ENCODE assay signal across 9 cellular contexts in genomic region chr22:22692707-22693530, GRCh38. TPM values are rescaled to one million over a fixed set of nuclear protein-coding genes. Genes with fewer than 3 reads are reported as not detected.
DNase-seq lines count a peak whose midpoint lies in the region; ATAC-seq and TF ChIP-seq lines count a peak whose summit lies in the region.
"Had no signal": no experiment of that assay in that cellular context is flagged by ENCODE, and none has a peak within 500 bp of the region (broad histone marks: within the 10 kb centered on the region; RNA-seq: fewer than 3 reads in every experiment).

No MANE protein-coding gene starts in this region.

- no peaks in the 10 kb centered on the region for H3K36me3 ChIP-seq in DND-41 (ENCODE audit: insufficient read depth, low read length)

- H3K27ac Mint-ChIP-seq in chondrocyte (ENCODE audit: unreplicated experiment) (no peak overlapping the region), natural killer cell (no peak overlapping the region), type B pancreatic cell (no peak overlapping the region)

- H3K27ac ChIP-seq in DND-41 (ENCODE audit: low read length): no peak overlapping the region

- H3K9me3 Mint-ChIP-seq in chondrocyte (ENCODE audit: low read depth) (no peaks in the 10 kb centered on the region), natural killer cell (no peaks in the 10 kb centered on the region), type B pancreatic cell (no peaks in the 10 kb centered on the region)

- H3K4me1 Mint-ChIP-seq in chondrocyte (ENCODE audit: low read depth) (peaks cover 6% of the 10 kb centered on the region), natural killer cell (no peaks in the 10 kb centered on the region), type B pancreatic cell (ENCODE audit: unreplicated experiment) (peaks cover 4% of the 10 kb centered on the region)

- DNase-seq in DND-41 (peak; percentile 54), NAMALWA (ENCODE audit: low spot score) (peak; percentile 70), chondrocyte (ENCODE audit: low spot score) (peak; percentile 62), natural killer cell (peak; percentile 38), type B pancreatic cell (ENCODE audit: extremely low spot score, unreplicated experiment) (no peak), H4 (ENCODE audit: low spot score) (no peak)
- peak; percentile 73 for DNase-seq in activated CD4-positive, CD25-positive, alpha-beta regulatory T cell treated with anti-CD3 and anti-CD28 coated beads, Interleukin-2, amount 50 U/mL, for 72 hours

- no peaks in the 10 kb centered on the region for H4K20me1 ChIP-seq in DND-41 (ENCODE audit: insufficient read depth, low read length)

- no peaks in the 10 kb centered on the region for H3K27me3 ChIP-seq in DND-41 (ENCODE audit: insufficient read depth, low read length, poor library complexity)

- H3K4me3 Mint-ChIP-seq in chondrocyte (ENCODE audit: unreplicated experiment) (no peak overlapping the region), natural killer cell (no peak overlapping the region), type B pancreatic cell (no peak overlapping the region)

- no peaks in the 10 kb centered on the region for H3K9me3 ChIP-seq in DND-41 (ENCODE audit: insufficient read depth, low read length, severe bottlenecking)

- TF ChIP-seq CTCF in DND-41 (IDR thresholded peaks at IDR 0.05; ENCODE audit: borderline replicate concordance, extremely low read depth, low read length, poor library complexity, severe bottlenecking): peak; percentile 73
- peak; percentile 59 for TF ChIP-seq CTCF in chondrocyte (IDR thresholded peaks at IDR 0.05)
- TF ChIP-seq CTCF in natural killer cell (IDR thresholded peaks at IDR 0.05): peak; percentile 55
- peak; percentile 69 for TF ChIP-seq CTCF in type B pancreatic cell (conservative IDR thresholded peaks at IDR 0.05)

- ATAC-seq in DND-41 (ENCODE audit: insufficient read depth, low read depth) (peak; percentile 74), natural killer cell (peak in 2 of 3 donors; percentile 44 to 67), GM18868 (IDR thresholded peaks at IDR 0.05; ENCODE audit: unreplicated experiment) (no peak)

- H3K4me3 ChIP-seq in DND-41 (ENCODE audit: low read depth in 1 of 2, low read length in 2 of 2): no peak overlapping the region

- intact Hi-C loops in natural killer cell (cut with micrococcal nuclease): no loop called here

- no peaks in the 10 kb centered on the region for H3K79me2 ChIP-seq in DND-41 (ENCODE audit: insufficient read depth, low read length)

- peaks cover 32% of the 10 kb centered on the region for H3K27me3 Mint-ChIP-seq in chondrocyte (ENCODE audit: low read depth)
- H3K27me3 Mint-ChIP-seq in natural killer cell (ENCODE audit: low read depth in 2 of 2): no peaks in the 10 kb centered on the region
- H3K27me3 Mint-ChIP-seq in type B pancreatic cell: peaks cover 22% of the 10 kb centered on the region

- no peak overlapping the region for H2AFZ ChIP-seq in DND-41 (ENCODE audit: low read depth, low read length)

- no peaks in the 10 kb centered on the region for H3K36me3 Mint-ChIP-seq in chondrocyte (ENCODE audit: low read depth)
- no peaks in the 10 kb centered on the region for H3K36me3 Mint-ChIP-seq in natural killer cell
- H3K36me3 Mint-ChIP-seq in type B pancreatic cell: no peaks in the 10 kb centered on the region

- H3K9ac ChIP-seq in DND-41 (ENCODE audit: low read depth, low read length): no peak overlapping the region

- H3K4me1 ChIP-seq in DND-41 (ENCODE audit: insufficient read depth, low read length): no peaks in the 10 kb centered on the region

- no peak overlapping the region for H3K4me2 ChIP-seq in DND-41 (ENCODE audit: insufficient read depth, low read length)

RNA-seq across cellular contexts. Expression of gene GGTLC2, which starts 48.5 kb away (rescaled TPM):
- 1.4 to 1.5 TPM in 2 of 3 replicates, not detected in the other for total RNA-seq in chondrocyte
- not detected for total RNA-seq in natural killer cell
- not detected in 2 replicates for total RNA-seq in type B pancreatic cell (ENCODE audit: low replicate concordance)
- not detected in 2 replicates for total RNA-seq in H4 (2014; rRNA removed; shearing (Covaris generic))
- total RNA-seq: T-helper 2 cell treated with Interferon-gamma antibody and Interleukin-4, amounts not matched to agents 100 ng/mL and 5 ng/mL, for 36 hours had no signal

Comparison
In these comparisons a context has a peak if more than half of its experiments do, and no peak if none do; other contexts are left out.
1. DNase-seq: peak in DND-41 (single experiment), NAMALWA (single experiment), activated CD4-positive, CD25-positive, alpha-beta regulatory T cell treated with anti-CD3 and anti-CD28 coated beads, Interleukin-2, amount 50 U/mL, for 72 hours (single experiment), chondrocyte (single experiment) and natural killer cell (single experiment); none in type B pancreatic cell (single experiment) and H4 (single experiment).
2. Peak in every context shown above with its lines, with median percentiles within 50 percentile points of each other: CTCF ChIP-seq.